In the genomic region with DNA sequence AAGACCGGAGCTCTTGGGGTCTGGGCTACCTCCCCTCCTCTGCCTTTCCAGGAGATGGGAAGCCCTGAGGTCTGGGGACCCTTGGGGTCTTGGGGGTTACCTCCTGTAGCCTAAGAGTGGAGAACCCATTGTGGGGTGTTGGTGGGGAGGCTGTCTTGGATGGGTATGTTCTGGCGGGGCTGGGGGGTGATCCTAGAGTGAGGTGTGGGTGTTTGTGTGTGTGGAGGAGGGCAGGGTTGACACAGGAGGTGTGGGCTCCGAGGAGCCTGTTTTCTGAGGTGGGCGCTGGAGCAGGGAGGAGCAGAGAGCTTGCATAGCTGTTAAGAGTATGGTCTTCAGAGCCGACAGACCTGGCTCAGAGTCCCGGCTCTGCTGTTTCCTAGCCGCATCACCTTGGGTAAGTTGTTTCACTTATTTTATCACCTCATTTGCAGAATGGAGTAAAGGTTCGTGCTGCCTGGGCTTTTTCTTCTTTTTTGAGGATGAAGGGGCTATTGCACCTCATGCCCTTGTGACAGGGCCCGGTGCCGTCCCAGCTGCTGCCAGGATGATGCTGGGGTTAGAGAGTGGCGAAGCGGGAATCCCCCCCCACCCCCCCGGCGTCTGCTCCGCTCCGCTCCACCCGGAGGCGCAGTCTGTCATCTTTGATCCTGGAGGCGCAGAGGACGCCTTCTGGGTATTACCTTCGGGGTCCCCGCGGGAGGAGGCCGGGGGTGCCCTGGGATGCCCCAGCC, we compare ENCODE assay signal across 1 cellular context.
A peak's percentile ranks its signal among the peaks of the same experiment; 100 is the strongest.
TF ChIP-seq lines count a peak whose summit lies in the region.

No MANE protein-coding gene starts in this region.

TF ChIP-seq in HepG2, 621 proteins besides CTCF, POLR2A, EP300 and RAD21 (continued from another document):
- TF ChIP-seq ZNF274 (CRISPR knock-in tag; IDR thresholded peaks at IDR 0.05) (0 out of 2 replicates have a peak, but pooled peaks have one; percentile 7), ZNF230 (CRISPR knock-in tag; IDR thresholded peaks at IDR 0.05) (no peak), KLF9 (CRISPR knock-in tag; IDR thresholded peaks at IDR 0.05; ENCODE audit: low read depth) (no peak), ZNF12 (CRISPR knock-in tag; IDR thresholded peaks at IDR 0.05) (no peak), KDM5A (IDR thresholded peaks at IDR 0.05; ENCODE audit: borderline replicate concordance, low read length) (no peak)
